In genomic region chr3:141959531-141959920, GRCh38 we compare ENCODE assay signal across 18 cellular contexts.
A peak's percentile ranks its signal among the peaks of the same experiment; 100 is the strongest.
DNase-seq lines count a peak whose midpoint lies in the region; ATAC-seq, FAIRE-seq and TF ChIP-seq lines count a peak whose summit lies in the region.
"Had no signal": no experiment of that assay in that cellular context is flagged by ENCODE, and none has a peak within 500 bp of the region (broad histone marks: within the 10 kb centered on the region; RNA-seq: fewer than 3 reads in every experiment).

No MANE protein-coding gene starts in this region.

- H3K9me3 ChIP-seq in ascending aorta (no peaks in the 10 kb centered on the region), left lung (no peaks in the 10 kb centered on the region), skeletal muscle satellite cell (replicated peaks; ENCODE audit: low read length) (no peaks in the 10 kb centered on the region)

- H3K4me3 ChIP-seq in ascending aorta (no peak overlapping the region), left lung (no peak overlapping the region), skeletal muscle satellite cell (ENCODE audit: low read length) (no peak overlapping the region)

- TF ChIP-seq CTCF in ascending aorta (IDR thresholded peaks at IDR 0.05) (no peak), left lung (IDR thresholded peaks at IDR 0.05) (no peak)

- intact Hi-C loops in ascending aorta (cut with DNase I), result no loop called here
- intact Hi-C loops in left lung (cut with DNase I), result no loop called here

- H3K27me3 ChIP-seq in ascending aorta, result no peaks in the 10 kb centered on the region
- H3K27me3 ChIP-seq in left lung, result no peaks in the 10 kb centered on the region
- no peaks in the 10 kb centered on the region for H3K27me3 ChIP-seq in skeletal muscle satellite cell (ENCODE audit: control insufficient read depth, insufficient read depth, low read length)

- ATAC-seq in left lung, result peak; percentile 21
- ATAC-seq: activated naive CD4-positive, alpha-beta T cell treated with anti-CD3 and anti-CD28 coated beads, Interleukin-2, amount 50 U/mL, for 72 hours had no signal

- H3K4me1 ChIP-seq in ascending aorta, result peaks cover 0 to 12% of the 10 kb centered on the region in 2 donors
- H3K4me1 ChIP-seq in left lung, result no peaks in the 10 kb centered on the region
- peaks cover 27% of the 10 kb centered on the region for H3K4me1 ChIP-seq in skeletal muscle satellite cell (ENCODE audit: control insufficient read depth, insufficient read depth, low read length)

- FAIRE-seq in HTR-8/SVneo (lab: Jason Lieb, UNC), result no peak
- FAIRE-seq: GM18507 had no signal

- H3K9ac ChIP-seq in skeletal muscle satellite cell (ENCODE audit: low read depth, low read length), result no peak overlapping the region

- DNase-seq in HTR-8/SVneo (ENCODE audit: insufficient read length, low spot score) (peak; percentile 23), ascending aorta (ENCODE audit: low spot score in 2 of 2) (no peak), left lung (no peak), HuH-7 (ENCODE audit: low spot score) (no peak), NCI-H748 (lab: John Stamatoyannopoulos, UW; ENCODE audit: unreplicated experiment) (no peak), NCI-H82 (lab: John Stamatoyannopoulos, UW) (no peak)
- no peak for DNase-seq in activated CD4-positive, alpha-beta T cell treated with anti-CD3 and anti-CD28 coated beads for 48 hours
- DNase-seq: activated CD4-positive, alpha-beta T cell treated with anti-CD3 and anti-CD28 coated beads, Interleukin-2, amount 10 ng/mL, durations not matched to agents 7 days and 5 days; activated T-cell treated with anti-CD3 and anti-CD28 coated beads, Interleukin-2, amount 50 U/mL, for 1 hour; caudate nucleus; glutamatergic neuron; islet precursor cell; Karpas-422; NCI-H187; NCI-H748 treated with DMSO at 0.1 percent for 48 hours had no signal

- peak overlapping the region; percentile 64 for H3K4me2 ChIP-seq in skeletal muscle satellite cell (ENCODE audit: low read length)

- H3K27ac ChIP-seq in ascending aorta (peak overlapping the region; percentile 76), left lung (peak overlapping the region; percentile 43 to 73)

- H3K36me3 ChIP-seq in ascending aorta (peaks cover 0 to 13% of the 10 kb centered on the region in 2 donors), left lung (peaks cover 0 to 14% of the 10 kb centered on the region in 2 donors), skeletal muscle satellite cell (ENCODE audit: insufficient read depth, low read length) (no peaks in the 10 kb centered on the region)
